8 cellular contexts compared by ENCODE assay signal in genomic region chr11:72683782-72684200, GRCh38. TPM values are rescaled to one million over a fixed set of nuclear protein-coding genes. Genes with fewer than 3 reads are reported as not detected.
DNase-seq lines count a peak whose midpoint lies in the region; ATAC-seq and TF ChIP-seq lines count a peak whose summit lies in the region.

No MANE protein-coding gene starts in this region.

- intact Hi-C loops in left cardiac atrium (cut with DNase I) (loop anchor here (5.0 to 10.0 kb wide), 2 partner anchors 96 to 209 kb away; no protein-coding TSS in a partner anchor), sciatic nerve (cut with DNase I) (no loop called here)

- DNase-seq in DMS53 (lab: John Stamatoyannopoulos, UW) (peak; percentile 78), left cardiac atrium (peak; percentile 63), sciatic nerve (ENCODE audit: low spot score) (peak; percentile 82)
- DNase-seq in activated naive CD4-positive, alpha-beta T cell treated with anti-CD3 and anti-CD28 coated beads, Interleukin-2, amount 50 U/mL, for 16 hours = peak; percentile 74

- peak; percentile 44 for ATAC-seq in HG03442 (IDR thresholded peaks at IDR 0.05; ENCODE audit: unreplicated experiment)
- peak; percentile 81 for ATAC-seq in SK-N-SH treated with all-trans-retinoic acid at 6 μM for 48 hours
- ATAC-seq in left cardiac atrium = peak; percentile 42 to 47
- peak; percentile 67 for ATAC-seq in sciatic nerve
- ATAC-seq in HG02798 (IDR thresholded peaks at IDR 0.05; ENCODE audit: poor library complexity, unreplicated experiment) = no peak
- no peak for ATAC-seq in GM18511 (IDR thresholded peaks at IDR 0.05; ENCODE audit: unreplicated experiment)

TF ChIP-seq in SK-N-SH treated with all-trans-retinoic acid at 6 μM for 48 hours, 23 proteins besides CTCF, POLR2A, EP300 and RAD21:
- TF ChIP-seq CREB5 (CRISPR knock-in tag; IDR thresholded peaks at IDR 0.05; ENCODE audit: low read depth) (no peak), TCF4 (CRISPR knock-in tag; IDR thresholded peaks at IDR 0.05; ENCODE audit: borderline replicate concordance) (no peak), ISL1 (CRISPR knock-in tag; IDR thresholded peaks at IDR 0.05) (no peak), ZNF8 (CRISPR knock-in tag; IDR thresholded peaks at IDR 0.05) (no peak), OSR1 (CRISPR knock-in tag; IDR thresholded peaks at IDR 0.05) (no peak), TSHZ2 (CRISPR knock-in tag; IDR thresholded peaks at IDR 0.05) (no peak), SNAI2 (CRISPR knock-in tag; IDR thresholded peaks at IDR 0.05) (no peak), RARB (CRISPR knock-in tag; IDR thresholded peaks at IDR 0.05) (no peak), TOX (CRISPR knock-in tag; IDR thresholded peaks at IDR 0.05; ENCODE audit: borderline replicate concordance) (no peak)

RNA-seq across cellular contexts. Expression of gene PDE2A, which starts 9.6 kb away (rescaled TPM):
- total RNA-seq in left cardiac atrium (10 to 100 TPM; 40.9 to 41.6 TPM), sciatic nerve (74.4 TPM)

Comparison
In these comparisons a context has a peak if more than half of its experiments do, and no peak if none do; other contexts are left out.
1. ATAC-seq: peak in HG03442 (single experiment), SK-N-SH treated with all-trans-retinoic acid at 6 μM for 48 hours (single experiment), left cardiac atrium (2 of 2) and sciatic nerve (single experiment); none in HG02798 (single experiment) and GM18511 (single experiment).
2. Peak in every context shown above with its lines, with median percentiles within 50 percentile points of each other: DNase-seq.